Comparison of ENCODE assay signal across 7 cellular contexts in genomic region chr4:140884431-140885058, GRCh38.
A peak's percentile ranks its signal among the peaks of the same experiment; 100 is the strongest.
DNase-seq lines count a peak whose midpoint lies in the region; ATAC-seq, FAIRE-seq and TF ChIP-seq lines count a peak whose summit lies in the region.

No MANE protein-coding gene starts in this region.

- no peak overlapping the region for H3K4me3 ChIP-seq in brain microvascular endothelial cell (ENCODE audit: low read depth, low read length)
- no peak overlapping the region for H3K4me3 ChIP-seq in kidney (ENCODE audit: low read length in 2 of 2)
- no peak overlapping the region for H3K4me3 ChIP-seq in upper lobe of right lung

- DNase-seq in GM20000 (ENCODE audit: low spot score), result peak; percentile 59
- peak; percentile 71 for DNase-seq in NCI-H82 treated with DMSO at 0.1 percent for 48 hours (lab: John Stamatoyannopoulos, UW; ENCODE audit: unreplicated experiment)
- peak; percentile 65 for DNase-seq in brain microvascular endothelial cell
- DNase-seq in kidney, result no peak
- no peak for DNase-seq in upper lobe of right lung

- FAIRE-seq in G401.6 (lab: Jason Lieb, UNC), result peak; percentile 21
- no peak for FAIRE-seq in kidney (lab: Jason Lieb, UNC)

- no peaks in the 10 kb centered on the region for H3K4me1 ChIP-seq in kidney (ENCODE audit: control insufficient read depth in 1 of 2, insufficient read depth in 1 of 2, low read depth in 1 of 2, low read length in 2 of 2)
- no peaks in the 10 kb centered on the region for H3K4me1 ChIP-seq in upper lobe of right lung

- TF ChIP-seq CTCF in GM20000 (IDR thresholded peaks at IDR 0.05; ENCODE audit: extremely low read depth, missing control alignments) (peak; percentile 63), brain microvascular endothelial cell (IDR thresholded peaks at IDR 0.05; ENCODE audit: low read depth, low read length, missing control alignments) (peak; percentile 81), kidney (IDR thresholded peaks at IDR 0.05; ENCODE audit: borderline replicate concordance, extremely low read depth, insufficient read depth) (peak; percentile 66), upper lobe of right lung (IDR thresholded peaks at IDR 0.05) (peak; percentile 60)

- H3K36me3 ChIP-seq in brain microvascular endothelial cell (replicated peaks), result no peaks in the 10 kb centered on the region
- no peaks in the 10 kb centered on the region for H3K36me3 ChIP-seq in kidney (ENCODE audit: control insufficient read depth in 1 of 2, insufficient read depth in 2 of 2, low read length in 2 of 2)
- H3K36me3 ChIP-seq in upper lobe of right lung, result no peaks in the 10 kb centered on the region

- in situ Hi-C loops in brain microvascular endothelial cell (cut with HindIII; ENCODE audit: low pct_ligation_motif_present, low sequenced_read_pairs), result loop anchor here (25.0 kb wide), 1 partner anchor 253 kb away; the partner anchor contains the start of gene RNF150

- peak; percentile 71 for ATAC-seq in HG03575 (IDR thresholded peaks at IDR 0.05; ENCODE audit: extremely low read depth, insufficient number of reproducible peaks, low FRiP score, unreplicated experiment)
- ATAC-seq in upper lobe of right lung, result peak; percentile 81

- H3K9me3 ChIP-seq in kidney (ENCODE audit: control insufficient read depth in 1 of 2, low read length in 2 of 2), result no peaks in the 10 kb centered on the region
- peaks cover 5% of the 10 kb centered on the region for H3K9me3 ChIP-seq in upper lobe of right lung

- H3K9ac ChIP-seq in kidney (ENCODE audit: low read length in 2 of 2), result no peak overlapping the region

- H3K27ac ChIP-seq in brain microvascular endothelial cell, result no peak overlapping the region
- H3K27ac ChIP-seq in kidney (ENCODE audit: low read depth in 2 of 2, low read length in 2 of 2), result no peak overlapping the region
- H3K27ac ChIP-seq in upper lobe of right lung, result no peak overlapping the region

- intact Hi-C loops in kidney (cut with DNase I) (no loop called here), upper lobe of right lung (cut with DNase I) (no loop called here)

- H3K27me3 ChIP-seq in brain microvascular endothelial cell (replicated peaks), result no peaks in the 10 kb centered on the region
- H3K27me3 ChIP-seq in upper lobe of right lung, result no peaks in the 10 kb centered on the region

Comparison
In these comparisons a context has a peak if more than half of its experiments do, and no peak if none do; other contexts are left out.
1. DNase-seq: peak in GM20000 (single experiment), NCI-H82 treated with DMSO at 0.1 percent for 48 hours (single experiment) and brain microvascular endothelial cell (single experiment); none in kidney (single experiment) and upper lobe of right lung (single experiment).
2. Peak in every context shown above with its lines, with median percentiles within 50 percentile points of each other: CTCF ChIP-seq.